Comparison of ENCODE assay signal across 2 cellular contexts in genomic region chr15:88802991-88803240, GRCh38.
TF ChIP-seq lines count a peak whose summit lies in the region.

No MANE protein-coding gene starts in this region.

TF ChIP-seq in IMR-90, 13 proteins besides CTCF, POLR2A, EP300 and RAD21 (continued from another document):
- TF ChIP-seq ELK1 (IDR thresholded peaks at IDR 0.05; ENCODE audit: borderline replicate concordance, low read depth, low read length): no peak
- TF ChIP-seq MXI1 (IDR thresholded peaks at IDR 0.05; ENCODE audit: borderline replicate concordance, low read depth, low read length): no peak
- TF ChIP-seq MAFK (IDR thresholded peaks at IDR 0.05; ENCODE audit: low read depth, low read length): no peak
- TF ChIP-seq USF2 (IDR thresholded peaks at IDR 0.05; ENCODE audit: low read depth, low read length): no peak
- no peak for TF ChIP-seq CHD1 (IDR thresholded peaks at IDR 0.05; ENCODE audit: low read depth, low read length)
- no peak for TF ChIP-seq FOS (IDR thresholded peaks at IDR 0.05; ENCODE audit: low read depth, low read length)
- TF ChIP-seq CEBPB (IDR thresholded peaks at IDR 0.05; ENCODE audit: low read depth, low read length): no peak
- no peak for TF ChIP-seq MAZ (IDR thresholded peaks at IDR 0.05; ENCODE audit: borderline replicate concordance, low read depth, low read length)
- TF ChIP-seq SMC3 (IDR thresholded peaks at IDR 0.05; ENCODE audit: low read depth, low read length): no peak
TF ChIP-seq in IMR-90: peak in this region for 0.

TF ChIP-seq in SK-N-SH, 30 proteins besides CTCF, POLR2A, EP300 and RAD21 (continued from another document):
- no peak for TF ChIP-seq TAF1 (IDR thresholded peaks at IDR 0.05; ENCODE audit: borderline replicate concordance, low read depth, low read length)
- TF ChIP-seq FOXM1 (IDR thresholded peaks at IDR 0.05; ENCODE audit: low read depth): no peak
- TF ChIP-seq MEF2A (IDR thresholded peaks at IDR 0.05; ENCODE audit: borderline replicate concordance, low read depth): no peak
- no peak for TF ChIP-seq USF2 (IDR thresholded peaks at IDR 0.05; ENCODE audit: borderline replicate concordance, low read depth, low read length)
- no peak for TF ChIP-seq MAX (IDR thresholded peaks at IDR 0.05; ENCODE audit: low read depth)
- no peak for TF ChIP-seq TCF12 (IDR thresholded peaks at IDR 0.05)
- TF ChIP-seq FOSL2 (IDR thresholded peaks at IDR 0.05; ENCODE audit: borderline replicate concordance, low read depth): no peak
- no peak for TF ChIP-seq CHD2 (IDR thresholded peaks at IDR 0.05; ENCODE audit: low read length, partially characterized antibody)
- no peak for TF ChIP-seq ZBTB33 (IDR thresholded peaks at IDR 0.05; ENCODE audit: borderline replicate concordance, low read depth)
- no peak for TF ChIP-seq JUND (IDR thresholded peaks at IDR 0.05)
- no peak for TF ChIP-seq RXRA (IDR thresholded peaks at IDR 0.05; ENCODE audit: borderline replicate concordance, low read depth)
- TF ChIP-seq ELF1 (IDR thresholded peaks at IDR 0.05): no peak
- no peak for TF ChIP-seq PBX3 (IDR thresholded peaks at IDR 0.05)
- no peak for TF ChIP-seq MXI1 (IDR thresholded peaks at IDR 0.05; ENCODE audit: low read depth, low read length)
- no peak for TF ChIP-seq NFIC (IDR thresholded peaks at IDR 0.05; ENCODE audit: borderline replicate concordance)
- no peak for TF ChIP-seq REST (IDR thresholded peaks at IDR 0.05; ENCODE audit: low read depth, low read length)
